Comparison of ENCODE assay signal across 20 cellular contexts in genomic region chr11:29634744-29635143, GRCh38.
DNase-seq lines count a peak whose midpoint lies in the region; ATAC-seq, FAIRE-seq and TF ChIP-seq lines count a peak whose summit lies in the region.
"Had no signal": no experiment of that assay in that cellular context is flagged by ENCODE, and none has a peak within 500 bp of the region (broad histone marks: within the 10 kb centered on the region; RNA-seq: fewer than 3 reads in every experiment).

No MANE protein-coding gene starts in this region.

- H4K20me1 ChIP-seq in H1 (replicated peaks in 1 of 2; ENCODE audit: control insufficient read depth in 1 of 2, insufficient read depth in 2 of 2, low read length in 2 of 2) (no peaks in the 10 kb centered on the region), SK-N-SH (ENCODE audit: insufficient read depth) (no peaks in the 10 kb centered on the region), PC-3 (ENCODE audit: low read length) (no peaks in the 10 kb centered on the region)

- H3K9me3 ChIP-seq in H1 (ENCODE audit: insufficient read depth in 2 of 2, low read depth in 1 of 2, low read length in 1 of 2) (no peaks in the 10 kb centered on the region), upper lobe of right lung (no peaks in the 10 kb centered on the region), SK-N-SH (no peaks in the 10 kb centered on the region), PC-3 (ENCODE audit: low read length) (no peaks in the 10 kb centered on the region)

- TF ChIP-seq RAD21 in H1 (IDR thresholded peaks at IDR 0.05 in 1 of 2, conservative IDR thresholded peaks at IDR 0.05 in 1 of 2; ENCODE audit: low read depth in 2 of 2, low read length in 2 of 2) (peak; percentile 31 to 36), SK-N-SH (IDR thresholded peaks at IDR 0.05; ENCODE audit: low read length) (no peak)

- intact Hi-C loops in upper lobe of right lung (cut with DNase I) (no loop called here), PC-3 (cut with micrococcal nuclease) (loop anchor here (1.0 to 5.0 kb wide), 2 partner anchors 186 to 202 kb away; no protein-coding TSS in a partner anchor)

- H4K5ac ChIP-seq in H1 (ENCODE audit: insufficient read length, low read depth, low read length): no peak overlapping the region

- ATAC-seq in upper lobe of right lung (peak; percentile 13), PC-3 (no peak)

- WGBS in H1 (ENCODE audit: extremely low coverage in 1 of 2, insufficient coverage in 1 of 2, insufficient read length in 1 of 2, insufficient replicate concordance in 2 of 2, low coverage in 1 of 2, low lambda C conversion rate in 2 of 2, missing lambda C conversion rate in 1 of 2), 2 experiments: 98% methylated on average over 3 of the region's 3 CpGs; no CpG with 5 or more reads in 1 of the 2 experiments
- 4% methylated on average over 3 of the region's 3 CpGs for WGBS in SK-N-SH (ENCODE audit: low lambda C conversion rate)

- peak; percentile 19 for FAIRE-seq in H1 (lab: Jason Lieb, UNC)
- FAIRE-seq: D721Med, G401.6, GM12891 had no signal

- no peaks in the 10 kb centered on the region for H3K36me3 ChIP-seq in H1 (ENCODE audit: control insufficient read depth in 2 of 4, insufficient read depth in 4 of 4, low read length in 3 of 4)
- H3K36me3 ChIP-seq in upper lobe of right lung: no peaks in the 10 kb centered on the region
- H3K36me3 ChIP-seq in SK-N-SH (replicated peaks in 1 of 2; ENCODE audit: control insufficient read depth in 1 of 2, insufficient read depth in 2 of 2, low read length in 1 of 2): no peaks in the 10 kb centered on the region
- no peaks in the 10 kb centered on the region for H3K36me3 ChIP-seq in PC-3 (ENCODE audit: low read depth, low read length)

- H3K27ac ChIP-seq in H1 (ENCODE audit: low read depth, low read length) (no peak overlapping the region), upper lobe of right lung (no peak overlapping the region), SK-N-SH (ENCODE audit: low read depth in 2 of 2, low read length in 1 of 2) (no peak overlapping the region), PC-3 (ENCODE audit: low read length) (no peak overlapping the region)
- H3K27ac ChIP-seq: C4-2B had no signal

- H4K8ac ChIP-seq in H1 (ENCODE audit: extremely low read depth, insufficient read depth, low read length): no peak overlapping the region

- H2BK20ac ChIP-seq in H1 (ENCODE audit: low read length): no peak overlapping the region

- no peak overlapping the region for H3K23ac ChIP-seq in H1 (ENCODE audit: insufficient read length)

- no peak overlapping the region for H2BK12ac ChIP-seq in H1 (ENCODE audit: low read depth, low read length)

- POLR2A ChIA-PET in H1 (lab: Charles Lee; ENCODE audit: partially characterized antibody) (interaction anchor here (1.2 kb wide), 1 partner anchor 12 kb away, joined by 3 read pairs; no protein-coding TSS in a partner anchor), SK-N-SH (lab: Yijun Ruan, JAX) (no interaction called here), PC-3 (lab: Charles Lee; ENCODE audit: unreplicated experiment) (no interaction called here)

- BruUV-seq in PC-3 (replicated peaks; lab: Mats Ljungman, UMichigan): no TSS peak

- H3K18ac ChIP-seq in H1 (ENCODE audit: extremely low read depth, low read length): no peak overlapping the region

- CTCF ChIA-PET in H1 (lab: Charles Lee; ENCODE audit: partially characterized antibody): interaction anchor here (1.0 to 4.5 kb wide), 20 partner anchors 10 to 607 kb away, joined by 3 to 33 read pairs (median 5); no protein-coding TSS in a partner anchor
- CTCF ChIA-PET in SK-N-SH (lab: Yijun Ruan, JAX): interaction anchor here (0.8 kb wide), 1 partner anchor 42 kb away, joined by 3 read pairs; no protein-coding TSS in a partner anchor
- CTCF ChIA-PET in PC-3 (lab: Charles Lee): no interaction called here

- no peak overlapping the region for H3K56ac ChIP-seq in H1 (replicated peaks; ENCODE audit: insufficient read length, low read depth, low read length)

- H3K9me2 ChIP-seq in SK-N-SH (no peaks in the 10 kb centered on the region), PC-3 (replicated peaks; ENCODE audit: low read length) (no peaks in the 10 kb centered on the region)

- no peaks in the 10 kb centered on the region for H3K4me1 ChIP-seq in H1 (replicated peaks in 1 of 4; ENCODE audit: control insufficient read depth in 3 of 4, insufficient read depth in 4 of 4, low read length in 3 of 4)
- H3K4me1 ChIP-seq in upper lobe of right lung: no peaks in the 10 kb centered on the region
- no peaks in the 10 kb centered on the region for H3K4me1 ChIP-seq in SK-N-SH (ENCODE audit: control insufficient read depth in 1 of 2, insufficient read depth in 2 of 2, low read depth in 1 of 2, low read length in 1 of 2)
- H3K4me1 ChIP-seq in PC-3 (ENCODE audit: insufficient read depth, low read length): no peaks in the 10 kb centered on the region

- no peak overlapping the region for H3K4ac ChIP-seq in H1 (replicated peaks; ENCODE audit: insufficient read length, low read depth, low read length)

- H2AFZ ChIP-seq in H1 (ENCODE audit: low read length): no peak overlapping the region
- no peak overlapping the region for H2AFZ ChIP-seq in SK-N-SH (ENCODE audit: low read depth)
- no peak overlapping the region for H2AFZ ChIP-seq in PC-3 (ENCODE audit: low read length)

- H3F3A ChIP-seq in SK-N-SH (replicated peaks; ENCODE audit: insufficient read depth): no peaks in the 10 kb centered on the region
- no peaks in the 10 kb centered on the region for H3F3A ChIP-seq in PC-3 (ENCODE audit: low read length, unreplicated experiment)

- H2BK5ac ChIP-seq in H1 (ENCODE audit: low read depth, low read length): no peak overlapping the region

- no peak overlapping the region for H2AK5ac ChIP-seq in H1 (ENCODE audit: low read depth, low read length)

- TF ChIP-seq POLR2A in H1 (IDR thresholded peaks at IDR 0.05; ENCODE audit: control extremely low read depth in 1 of 2, low read depth in 2 of 2, low read length in 2 of 2): no peak

- H2BK120ac ChIP-seq in H1 (replicated peaks; ENCODE audit: low read depth, low read length): no peak overlapping the region

- H3K9ac ChIP-seq in H1 (replicated peaks in 1 of 4; ENCODE audit: extremely low read depth in 1 of 4, low read depth in 3 of 4, low read length in 3 of 4) (no peak overlapping the region), SK-N-SH (no peak overlapping the region), PC-3 (ENCODE audit: low read length) (no peak overlapping the region)

- TF ChIP-seq CTCF in H1 (IDR thresholded peaks at IDR 0.05; ENCODE audit: control extremely low read depth in 1 of 3, insufficient read depth in 1 of 3, low read depth in 1 of 3, low read length in 3 of 3) (no peak), upper lobe of right lung (IDR thresholded peaks at IDR 0.05) (no peak), SK-N-SH (IDR thresholded peaks at IDR 0.05) (no peak), PC-3 (conservative IDR thresholded peaks at IDR 0.05; ENCODE audit: low read depth, low read length) (no peak)

- no peaks in the 10 kb centered on the region for H3K23me2 ChIP-seq in H1 (ENCODE audit: low read depth, low read length)

- no peaks in the 10 kb centered on the region for H3K79me1 ChIP-seq in H1 (ENCODE audit: low read depth, low read length)

- H4K91ac ChIP-seq in H1 (replicated peaks; ENCODE audit: insufficient read length, low read length): no peak overlapping the region

- H2BK15ac ChIP-seq in H1 (ENCODE audit: low read length): no peak overlapping the region

- H3K4me3 ChIP-seq in H1 (ENCODE audit: extremely low read depth in 1 of 4, insufficient read depth in 2 of 4, low read depth in 3 of 4, low read length in 4 of 4) (no peak overlapping the region), upper lobe of right lung (no peak overlapping the region), SK-N-SH (ENCODE audit: low read depth in 2 of 2, low read length in 1 of 2) (no peak overlapping the region), PC-3 (ENCODE audit: low read length) (no peak overlapping the region)

- no peak overlapping the region for H3K14ac ChIP-seq in H1 (ENCODE audit: insufficient read length)

- H3K79me2 ChIP-seq in H1 (ENCODE audit: control insufficient read depth in 1 of 2, insufficient read depth in 2 of 2, low read length in 2 of 2) (no peaks in the 10 kb centered on the region), SK-N-SH (ENCODE audit: insufficient read depth) (no peaks in the 10 kb centered on the region), PC-3 (ENCODE audit: low read length) (no peaks in the 10 kb centered on the region)

- H3K27me3 ChIP-seq in H1 (replicated peaks in 1 of 4; ENCODE audit: control insufficient read depth in 3 of 4, extremely low read depth in 1 of 4, insufficient read depth in 3 of 4, low read length in 3 of 4) (no peaks in the 10 kb centered on the region), upper lobe of right lung (no peaks in the 10 kb centered on the region), SK-N-SH (ENCODE audit: insufficient read depth) (no peaks in the 10 kb centered on the region), PC-3 (ENCODE audit: low read length) (no peaks in the 10 kb centered on the region)

- TF ChIP-seq EP300 in H1 (IDR thresholded peaks at IDR 0.05; ENCODE audit: borderline replicate concordance in 1 of 2, low read depth in 2 of 2, low read length in 2 of 2): no peak
- TF ChIP-seq EP300 in SK-N-SH (IDR thresholded peaks at IDR 0.05; ENCODE audit: borderline replicate concordance in 1 of 2, low read depth in 1 of 2, low read length in 1 of 2): no peak

- H3K4me2 ChIP-seq in H1 (ENCODE audit: insufficient read depth in 1 of 2, low read depth in 2 of 2, low read length in 2 of 2) (no peak overlapping the region), SK-N-SH (no peak overlapping the region), PC-3 (ENCODE audit: low read length) (no peak overlapping the region)

- DNase-seq in SKM-1 (lab: John Stamatoyannopoulos, UW; ENCODE audit: unreplicated experiment) (peak; percentile 21), SKM-1 treated with dmso at 0.1 percent for 144 hours (lab: John Stamatoyannopoulos, UW; ENCODE audit: unreplicated experiment) (no peak), OCI-M1 (lab: John Stamatoyannopoulos, UW) (peak; percentile 8), H1 (ENCODE audit: low read depth in 1 of 2, low spot score in 2 of 2) (no peak), upper lobe of right lung (no peak), SK-N-SH (no peak), PC-3 (no peak), C1 segment of cervical spinal cord (lab: John Stamatoyannopoulos, UW) (no peak)
- DNase-seq: CD4-positive, alpha-beta memory T cell; COR-L47; DMS153; DMS79 treated with DMSO at 0.1 percent for 48 hours; EL; GOT3; HFFc6; IMR-90 had no signal

TF ChIP-seq in H1, 55 proteins besides CTCF, POLR2A, EP300 and RAD21 (continues in another document):
- no peak for TF ChIP-seq ATF3 (IDR thresholded peaks at IDR 0.05; ENCODE audit: insufficient read depth, low read depth, low read length)

TF ChIP-seq in SK-N-SH, 30 proteins besides CTCF, POLR2A, EP300 and RAD21 (continues in another document):
- TF ChIP-seq USF1 (IDR thresholded peaks at IDR 0.05; ENCODE audit: borderline replicate concordance, low read depth) (no peak), FOXJ3 (CRISPR knock-in tag; IDR thresholded peaks at IDR 0.05) (no peak)

Comparison
In these comparisons a context has a peak if more than half of its experiments do, and no peak if none do; other contexts are left out.
1. DNase-seq: peak in SKM-1 (single experiment) and OCI-M1 (single experiment); none in SKM-1 treated with dmso at 0.1 percent for 144 hours (single experiment), H1 (0 of 2), upper lobe of right lung (single experiment), SK-N-SH (single experiment), PC-3 (single experiment) and C1 segment of cervical spinal cord (0 of 14).